Comparison of ENCODE assay signal across 8 cellular contexts in genomic region chr22:39527481-39527961, GRCh38. TPM values are rescaled to one million over a fixed set of nuclear protein-coding genes. Genes with fewer than 3 reads are reported as not detected.
DNase-seq lines count a peak whose midpoint lies in the region; ATAC-seq, FAIRE-seq and TF ChIP-seq lines count a peak whose summit lies in the region.

No MANE protein-coding gene starts in this region.

- peaks cover 30% of the 10 kb centered on the region for H3K4me1 ChIP-seq in PC-3 (ENCODE audit: insufficient read depth, low read length)
- H3K4me1 ChIP-seq in small intestine (ENCODE audit: control insufficient read depth in 2 of 2, insufficient read depth in 1 of 2, low read depth in 1 of 2, low read length in 1 of 2), result peaks cover 2 to 3% of the 10 kb centered on the region in 2 donors

- CTCF ChIA-PET in PC-3 (lab: Charles Lee), result interaction anchor here (1.3 kb wide), 1 partner anchor 13 kb away, joined by 10 read pairs; no protein-coding TSS in a partner anchor

- H3K27me3 ChIP-seq in PC-3 (ENCODE audit: low read length) (no peaks in the 10 kb centered on the region), small intestine (ENCODE audit: control insufficient read depth in 2 of 2, insufficient read depth in 2 of 2, low read length in 2 of 2) (no peaks in the 10 kb centered on the region)

- H3K27ac ChIP-seq in PC-3 (ENCODE audit: low read length) (no peak overlapping the region), small intestine (ENCODE audit: low read depth in 1 of 2, low read length in 1 of 2) (peak overlapping the region; percentile 27 to 50)

- TF ChIP-seq CTCF in PC-3 (conservative IDR thresholded peaks at IDR 0.05; ENCODE audit: low read depth, low read length) (no peak), epithelial cell of esophagus (IDR thresholded peaks at IDR 0.05; ENCODE audit: insufficient read depth, low read depth, low read length, missing control alignments) (no peak)

- FAIRE-seq in small intestine (lab: Jason Lieb, UNC), result no peak

- H3K4me3 ChIP-seq in PC-3 (ENCODE audit: low read length) (no peak overlapping the region), epithelial cell of esophagus (ENCODE audit: low read length) (no peak overlapping the region), small intestine (ENCODE audit: low read depth in 1 of 2, low read length in 2 of 2) (no peak overlapping the region)

- ATAC-seq in PC-3 (no peak), GM19467 (IDR thresholded peaks at IDR 0.05; ENCODE audit: unreplicated experiment) (no peak)

- H2AFZ ChIP-seq in PC-3 (ENCODE audit: low read length), result no peak overlapping the region

- DNase-seq in NCI-H1436 (lab: John Stamatoyannopoulos, UW), result peak; percentile 35
- DNase-seq in NCI-H1436 treated with DMSO at 0.1 percent for 48 hours (lab: John Stamatoyannopoulos, UW), result no peak
- DNase-seq in PC-3, result peak; percentile 19
- peak; percentile 81 for DNase-seq in epithelial cell of esophagus (ENCODE audit: low read depth)
- DNase-seq in small intestine, result peak; percentile 79
- DNase-seq in cortex of kidney (lab: John Stamatoyannopoulos, UW), result no peak
- DNase-seq in amygdala (lab: John Stamatoyannopoulos, UW), result no peak

- H3K9me3 ChIP-seq in PC-3 (ENCODE audit: low read length) (no peaks in the 10 kb centered on the region), small intestine (ENCODE audit: control insufficient read depth, low read depth) (no peaks in the 10 kb centered on the region)

- H3F3A ChIP-seq in PC-3 (ENCODE audit: low read length, unreplicated experiment), result peaks cover 8% of the 10 kb centered on the region

- 24 to 50% (median 35%) methylated on average over 6 of the region's 6 CpGs for WGBS in small intestine, 3 donors

- H3K4me2 ChIP-seq in PC-3 (ENCODE audit: low read length), result no peak overlapping the region

- H4K20me1 ChIP-seq in PC-3 (ENCODE audit: low read length), result peaks cover 30% of the 10 kb centered on the region

- POLR2A ChIA-PET in PC-3 (lab: Charles Lee; ENCODE audit: unreplicated experiment), result no interaction called here

- BruUV-seq in PC-3 (replicated peaks; lab: Mats Ljungman, UMichigan), result no TSS peak

- H3K79me2 ChIP-seq in PC-3 (ENCODE audit: low read length), result peaks cover 34% of the 10 kb centered on the region

- H3K36me3 ChIP-seq in PC-3 (ENCODE audit: low read depth, low read length), result peaks cover 4% of the 10 kb centered on the region
- H3K36me3 ChIP-seq in small intestine (ENCODE audit: control insufficient read depth in 2 of 2, insufficient read depth in 2 of 2, low read length in 2 of 2), result peaks cover 9 to 10% of the 10 kb centered on the region in 2 donors

- H3K9ac ChIP-seq in PC-3 (ENCODE audit: low read length), result no peak overlapping the region

- no peaks in the 10 kb centered on the region for H3K9me2 ChIP-seq in PC-3 (replicated peaks; ENCODE audit: low read length)

- intact Hi-C loops in PC-3 (cut with micrococcal nuclease), result no loop called here

RNA-seq across cellular contexts. Expression of gene RPS19BP1, which starts 5.0 kb away (rescaled TPM):
- 253 and 320 TPM in 2 replicates for total RNA-seq in PC-3 (2014; rRNA removed)
- 100 to 1,000 TPM; 179 to 186 (median 183) TPM for polyA plus RNA-seq in small intestine

RNA-seq across cellular contexts. Expression of gene ATF4, which starts 7.2 kb away (rescaled TPM):
- 230 and 240 TPM in 2 replicates for total RNA-seq in PC-3 (2014; rRNA removed)
- polyA plus RNA-seq in small intestine, result 100 to 1,000 TPM; 471 to 709 (median 539) TPM

RNA-seq across cellular contexts. Expression of gene MIEF1, which starts 25.4 kb away (rescaled TPM):
- total RNA-seq in PC-3 (2014; rRNA removed), result 22.1 and 23.2 TPM in 2 replicates
- polyA plus RNA-seq in small intestine, result 10 to 100 TPM; 12.2 to 22.1 (median 15.4) TPM

RNA-seq across cellular contexts. Expression of gene CACNA1I, which starts 43.0 kb away (rescaled TPM):
- 0.06 TPM in 1 of 2 replicates, not detected in the other for total RNA-seq in PC-3 (2014; rRNA removed)
- polyA plus RNA-seq in small intestine, result under 1 TPM in 2 of 3 donors, not detected in 1; under 0.01 to 0.18 TPM

Comparison
In these comparisons a context has a peak if more than half of its experiments do, and no peak if none do; other contexts are left out.
1. DNase-seq: peak in NCI-H1436 (single experiment), PC-3 (single experiment), epithelial cell of esophagus (single experiment) and small intestine (single experiment); none in NCI-H1436 treated with DMSO at 0.1 percent for 48 hours (single experiment), cortex of kidney (single experiment) and amygdala (0 of 56).